ENCODE assay signal across 1 cellular context in the genomic region with DNA sequence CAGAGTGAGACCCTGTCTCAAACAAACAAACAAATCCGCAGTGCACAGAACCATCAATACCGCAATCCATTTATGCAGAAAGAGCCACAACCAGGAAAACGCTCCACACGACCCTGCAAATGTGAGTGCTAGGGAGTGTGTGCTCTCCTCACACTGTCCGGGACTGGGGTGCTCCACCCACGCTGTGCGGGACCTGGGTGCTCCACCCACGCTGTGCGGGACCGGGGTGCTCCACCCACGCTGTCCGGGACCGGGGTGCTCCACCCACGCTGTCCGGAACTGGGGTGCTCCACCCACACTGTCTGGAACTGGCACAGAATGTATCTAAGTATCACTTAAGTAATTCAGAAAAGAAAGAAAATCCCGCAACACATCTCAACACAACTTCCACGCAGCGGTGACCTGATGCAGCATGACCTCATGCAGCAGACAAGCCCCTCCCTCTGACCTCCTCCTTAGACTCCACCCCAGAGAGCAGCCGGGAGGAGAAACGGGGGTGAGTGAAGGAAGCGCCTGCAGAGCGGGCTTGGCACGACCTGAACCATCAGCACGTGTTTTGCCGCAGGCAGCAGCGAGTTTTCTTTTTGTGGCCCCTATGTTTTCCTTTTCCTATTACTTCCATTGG.
A peak's percentile ranks its signal among the peaks of the same experiment; 100 is the strongest.
TF ChIP-seq lines count a peak whose summit lies in the region.

No MANE protein-coding gene starts in this region.

TF ChIP-seq in HepG2, 621 proteins besides CTCF, POLR2A, EP300 and RAD21:
- TF ChIP-seq ZNF672 (CRISPR knock-in tag; IDR thresholded peaks at IDR 0.05) (0 out of 2 replicates have a peak, but pooled peaks have one; percentile 24), AGO2 (optimal IDR thresholded peaks at IDR 0.05; ENCODE audit: low read depth, low read length) (peak; percentile 37), ZNF263 (CRISPR knock-in tag; IDR thresholded peaks at IDR 0.05) (peak; percentile 76; the same call in 1 of the 2 replicates), HNF1A (IDR thresholded peaks at IDR 0.05; ENCODE audit: low read depth) (no peak), HNF1A (CRISPR knock-in tag; IDR thresholded peaks at IDR 0.05; ENCODE audit: borderline replicate concordance) (no peak)
